ENCODE assay signal across 1 cellular context in genomic region chr7:29228289-29229011, GRCh38.
TF ChIP-seq lines count a peak whose summit lies in the region.

No MANE protein-coding gene starts in this region.

TF ChIP-seq in HepG2, 621 proteins besides CTCF, POLR2A, EP300 and RAD21 (continued from another document and continues in another):
- TF ChIP-seq UBTF (CRISPR knock-in tag; IDR thresholded peaks at IDR 0.05), result peak; percentile 57
- TF ChIP-seq ZNF331 (CRISPR knock-in tag; IDR thresholded peaks at IDR 0.05), result peak; percentile 42; the same call in 1 of the 2 replicates
- TF ChIP-seq ZNF710 (CRISPR knock-in tag; IDR thresholded peaks at IDR 0.05; ENCODE audit: borderline replicate concordance), result peak; percentile 97
- TF ChIP-seq MLLT10 (CRISPR knock-in tag; IDR thresholded peaks at IDR 0.05), result no peak
- no peak for TF ChIP-seq ZNF570 (CRISPR knock-in tag; IDR thresholded peaks at IDR 0.05; ENCODE audit: borderline replicate concordance)
- TF ChIP-seq CBFB (CRISPR knock-in tag; IDR thresholded peaks at IDR 0.05), result no peak
- TF ChIP-seq ZNF792 (CRISPR knock-in tag; IDR thresholded peaks at IDR 0.05), result peak; percentile 57; the same call in 1 of the 2 replicates
- no peak for TF ChIP-seq ZNF563 (CRISPR knock-in tag; IDR thresholded peaks at IDR 0.05)
- no peak for TF ChIP-seq ZNF605 (CRISPR knock-in tag; IDR thresholded peaks at IDR 0.05)
- no peak for TF ChIP-seq CREB3 (CRISPR knock-in tag; IDR thresholded peaks at IDR 0.05)
- TF ChIP-seq BORCS8-MEF2B (CRISPR knock-in tag; IDR thresholded peaks at IDR 0.05), result peak; percentile 46; the same call in 1 of the 2 replicates
- TF ChIP-seq ZNF20 (CRISPR knock-in tag; IDR thresholded peaks at IDR 0.05), result no peak
- TF ChIP-seq RBM22 (optimal IDR thresholded peaks at IDR 0.05; ENCODE audit: low read length), result no peak
- TF ChIP-seq CCDC6 (CRISPR knock-in tag; IDR thresholded peaks at IDR 0.05), result peak; percentile 47; the same call in 1 of the 2 replicates
- TF ChIP-seq ZBTB26 (CRISPR knock-in tag; IDR thresholded peaks at IDR 0.05; ENCODE audit: borderline replicate concordance), result no peak
- no peak for TF ChIP-seq MTF1 (CRISPR knock-in tag; IDR thresholded peaks at IDR 0.05)
- no peak for TF ChIP-seq RFX1 (IDR thresholded peaks at IDR 0.05)
- TF ChIP-seq JARID2 (CRISPR knock-in tag; IDR thresholded peaks at IDR 0.05; ENCODE audit: insufficient replicate concordance), result no peak
- no peak for TF ChIP-seq HES4 (CRISPR knock-in tag; IDR thresholded peaks at IDR 0.05; ENCODE audit: borderline replicate concordance)
- no peak for TF ChIP-seq TAF15 (IDR thresholded peaks at IDR 0.05; ENCODE audit: low read depth, low read length, poor library complexity, severe bottlenecking)
- no peak for TF ChIP-seq ZNF780A (CRISPR knock-in tag; IDR thresholded peaks at IDR 0.05)
- 0 out of 2 replicates have a peak, but pooled peaks have one; percentile 18 for TF ChIP-seq SMC3 (IDR thresholded peaks at IDR 0.05; ENCODE audit: low read length)
- TF ChIP-seq NAIF1 (CRISPR knock-in tag; IDR thresholded peaks at IDR 0.05; ENCODE audit: borderline replicate concordance), result no peak
- TF ChIP-seq ZNF260 (CRISPR knock-in tag; IDR thresholded peaks at IDR 0.05; ENCODE audit: borderline replicate concordance, low read depth), result no peak
- no peak for TF ChIP-seq SATB2 (CRISPR knock-in tag; IDR thresholded peaks at IDR 0.05)
- 0 out of 2 replicates have a peak, but pooled peaks have one; percentile 50 for TF ChIP-seq RERE (CRISPR knock-in tag; IDR thresholded peaks at IDR 0.05; ENCODE audit: low read depth)
- TF ChIP-seq TGIF2 (CRISPR knock-in tag; IDR thresholded peaks at IDR 0.05), result no peak
- no peak for TF ChIP-seq ZNF674 (CRISPR knock-in tag; IDR thresholded peaks at IDR 0.05; ENCODE audit: low read depth)
- TF ChIP-seq PAX8 (CRISPR knock-in tag; IDR thresholded peaks at IDR 0.05; ENCODE audit: borderline replicate concordance), result no peak
- no peak; the same call in 1 of the 2 replicates for TF ChIP-seq ZNF567 (CRISPR knock-in tag; IDR thresholded peaks at IDR 0.05; ENCODE audit: borderline replicate concordance)
- TF ChIP-seq SSRP1 (CRISPR knock-in tag; IDR thresholded peaks at IDR 0.05), result no peak
- TF ChIP-seq NFRKB (IDR thresholded peaks at IDR 0.05), result no peak
- TF ChIP-seq TSC22D2 (CRISPR knock-in tag; IDR thresholded peaks at IDR 0.05; ENCODE audit: borderline replicate concordance), result no peak
- 0 out of 2 replicates have a peak, but pooled peaks have one; percentile 63 for TF ChIP-seq ARNT2 (CRISPR knock-in tag; IDR thresholded peaks at IDR 0.05; ENCODE audit: low read depth)
- no peak for TF ChIP-seq GTF3A (CRISPR knock-in tag; conservative IDR thresholded peaks at IDR 0.05)
- no peak for TF ChIP-seq ZUFSP (CRISPR knock-in tag; IDR thresholded peaks at IDR 0.05; ENCODE audit: borderline replicate concordance)
- no peak for TF ChIP-seq RFX3 (CRISPR knock-in tag; IDR thresholded peaks at IDR 0.05)
- no peak for TF ChIP-seq HMG20B (CRISPR knock-in tag; conservative IDR thresholded peaks at IDR 0.05)
- no peak for TF ChIP-seq KDM5A (IDR thresholded peaks at IDR 0.05; ENCODE audit: borderline replicate concordance, low read length)
- peak; percentile 72; the same call in 1 of the 2 replicates for TF ChIP-seq ZKSCAN8 (CRISPR knock-in tag; IDR thresholded peaks at IDR 0.05; ENCODE audit: borderline replicate concordance)
- no peak for TF ChIP-seq GLMP (CRISPR knock-in tag; IDR thresholded peaks at IDR 0.05; ENCODE audit: borderline replicate concordance)
- TF ChIP-seq SRF (IDR thresholded peaks at IDR 0.05; ENCODE audit: low read depth, low read length), result no peak
- TF ChIP-seq KLF15 (CRISPR knock-in tag; IDR thresholded peaks at IDR 0.05; ENCODE audit: borderline replicate concordance), result no peak
- no peak for TF ChIP-seq HDAC6 (IDR thresholded peaks at IDR 0.05; ENCODE audit: low read depth, low read length)
- TF ChIP-seq ZMYM4 (CRISPR knock-in tag; IDR thresholded peaks at IDR 0.05), result peak; percentile 91
- no peak for TF ChIP-seq E2F1 (CRISPR knock-in tag; IDR thresholded peaks at IDR 0.05)
- TF ChIP-seq HDAC2 (CRISPR knock-in tag; IDR thresholded peaks at IDR 0.05), result peak; percentile 86
- TF ChIP-seq ZMAT3 (CRISPR knock-in tag; conservative IDR thresholded peaks at IDR 0.05), result peak; percentile 83
- no peak for TF ChIP-seq ZNF616 (CRISPR knock-in tag; IDR thresholded peaks at IDR 0.05; ENCODE audit: low read depth)
- TF ChIP-seq ATF3 (CRISPR knock-in tag; IDR thresholded peaks at IDR 0.05), result no peak
- no peak for TF ChIP-seq ZSCAN22 (CRISPR knock-in tag; IDR thresholded peaks at IDR 0.05)
- TF ChIP-seq KDM3A (CRISPR knock-in tag; IDR thresholded peaks at IDR 0.05; ENCODE audit: low read depth), result no peak
- TF ChIP-seq LCORL (IDR thresholded peaks at IDR 0.05), result peak; percentile 59; the same call in 1 of the 2 replicates
- peak; percentile 99 for TF ChIP-seq LCORL (CRISPR knock-in tag; IDR thresholded peaks at IDR 0.05)
- 0 out of 2 replicates have a peak, but pooled peaks have one; percentile 54 for TF ChIP-seq GFI1 (CRISPR knock-in tag; IDR thresholded peaks at IDR 0.05; ENCODE audit: borderline replicate concordance)
- TF ChIP-seq CENPT (CRISPR knock-in tag; IDR thresholded peaks at IDR 0.05; ENCODE audit: low read depth), result no peak
- no peak for TF ChIP-seq ARNT (IDR thresholded peaks at IDR 0.05)
- no peak for TF ChIP-seq MXD3 (CRISPR knock-in tag; IDR thresholded peaks at IDR 0.05)
